16 cellular contexts compared by ENCODE assay signal in the genomic region with DNA sequence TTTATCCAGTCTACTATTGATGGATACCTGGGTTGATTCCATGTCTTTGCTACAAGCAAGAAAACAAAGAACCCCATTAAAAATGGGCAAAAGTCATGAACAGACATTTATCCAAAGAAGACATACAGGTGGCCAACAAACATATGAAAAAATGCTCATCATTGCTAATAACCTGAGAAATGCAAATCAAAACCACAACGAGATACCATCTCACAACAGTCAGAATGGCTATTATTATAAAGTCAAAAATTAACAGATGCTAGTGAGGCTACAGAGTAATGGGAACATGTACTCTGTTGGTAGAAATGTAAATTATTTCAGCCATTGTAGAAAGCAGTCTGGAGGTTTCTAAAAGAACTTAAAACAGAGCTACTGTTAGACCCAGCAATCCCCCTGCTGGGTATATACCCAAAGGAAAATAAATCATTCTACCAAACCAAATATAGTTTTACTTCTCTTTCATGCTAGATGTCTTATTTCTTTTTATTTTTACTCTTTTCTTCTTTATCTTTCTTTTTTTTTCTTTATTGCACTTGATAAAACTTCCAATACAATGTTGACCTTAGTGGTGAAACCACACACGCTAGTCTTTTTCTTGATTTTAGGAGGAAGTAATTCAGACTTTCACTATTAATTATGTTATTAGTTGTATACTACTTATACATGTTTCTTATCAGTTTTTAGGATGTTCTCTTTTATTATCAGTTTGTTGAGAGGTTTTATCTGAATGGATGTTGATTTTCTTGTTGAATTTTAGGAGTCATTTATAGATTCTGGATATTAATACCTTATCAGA. TPM values are rescaled to one million over a fixed set of nuclear protein-coding genes. Genes with fewer than 3 reads are reported as not detected.
DNase-seq lines count a peak whose midpoint lies in the region; ATAC-seq and TF ChIP-seq lines count a peak whose summit lies in the region.
"Had no signal": no experiment of that assay in that cellular context is flagged by ENCODE, and none has a peak within 500 bp of the region (broad histone marks: within the 10 kb centered on the region; RNA-seq: fewer than 3 reads in every experiment).

No MANE protein-coding gene starts in this region.

- no peak for TF ChIP-seq POLR2A in uterus (IDR thresholded peaks at IDR 0.05)

- H3K4me3 ChIP-seq in uterus, result no peak overlapping the region
- H3K4me3 ChIP-seq: suprapubic skin had no signal

- peak overlapping the region; percentile 23 for H3K4me3 Mint-ChIP-seq in activated naive CD4-positive, alpha-beta T cell treated with anti-CD3 and anti-CD28 coated beads, Interleukin-2, amount 50 U/mL, for 24 hours
- no peak overlapping the region for H3K4me3 Mint-ChIP-seq in activated naive CD4-positive, alpha-beta T cell treated with anti-CD3 and anti-CD28 coated beads for 36 hours
- H3K4me3 Mint-ChIP-seq in stimulated activated naive B cell treated with anti-CD40 and anti-IgM and Interleukin-4, amounts not matched to agents 10 μg/mL and 1 μg/mL and 100 μg/mL, for 72 hours, result peak overlapping the region; percentile 29 to 72
- H3K4me3 Mint-ChIP-seq: activated T-helper 1 cell treated with anti-CD3 and anti-CD28 coated beads, Interleukin-12 subunit alpha, Interleukin-12 subunit beta, Interleukin-2, Interleukin-4 antibody, amounts not matched to agents 30 ng/mL and 10 ng/mL and 1 ng/mL, durations not matched to agents 14 hours and 24 hours and 36 hours had no signal

- peak overlapping the region; percentile 86 for H3K27ac Mint-ChIP-seq in activated naive CD4-positive, alpha-beta T cell treated with anti-CD3 and anti-CD28 coated beads, Interleukin-2, amount 50 U/mL, for 24 hours
- no peak overlapping the region for H3K27ac Mint-ChIP-seq in activated naive CD4-positive, alpha-beta T cell treated with anti-CD3 and anti-CD28 coated beads for 36 hours
- peak overlapping the region; percentile 6 for H3K27ac Mint-ChIP-seq in stimulated activated naive B cell treated with anti-CD40 and anti-IgM and Interleukin-4, amounts not matched to agents 10 μg/mL and 1 μg/mL and 100 μg/mL, for 72 hours
- H3K27ac Mint-ChIP-seq: activated T-helper 1 cell treated with anti-CD3 and anti-CD28 coated beads, Interleukin-12 subunit alpha, Interleukin-12 subunit beta, Interleukin-2, Interleukin-4 antibody, amounts not matched to agents 30 ng/mL and 10 ng/mL and 1 ng/mL, durations not matched to agents 14 hours and 24 hours and 36 hours had no signal

- no peak overlapping the region for H3K27ac ChIP-seq in uterus
- H3K27ac ChIP-seq: suprapubic skin had no signal

- H3K27me3 ChIP-seq in uterus, result no peaks in the 10 kb centered on the region
- H3K27me3 ChIP-seq: suprapubic skin had no signal

- no peaks in the 10 kb centered on the region for H3K9me3 ChIP-seq in uterus
- H3K9me3 ChIP-seq: suprapubic skin had no signal

- CTCF ChIA-PET in activated naive CD4-positive, alpha-beta T cell treated with anti-CD3 and anti-CD28 coated beads for 36 hours (lab: Charles Lee), result interaction anchor here (1.0 to 1.1 kb wide), 2 partner anchors 9 to 105 kb away, joined by 4 read pairs; no protein-coding TSS in a partner anchor

- peaks cover 27% of the 10 kb centered on the region for H3K36me3 Mint-ChIP-seq in activated naive CD4-positive, alpha-beta T cell treated with anti-CD3 and anti-CD28 coated beads, Interleukin-2, amount 50 U/mL, for 24 hours
- peaks cover 61% of the 10 kb centered on the region for H3K36me3 Mint-ChIP-seq in activated naive CD4-positive, alpha-beta T cell treated with anti-CD3 and anti-CD28 coated beads for 36 hours (ENCODE audit: low read depth)
- H3K36me3 Mint-ChIP-seq in stimulated activated naive B cell treated with anti-CD40 and anti-IgM and Interleukin-4, amounts not matched to agents 10 μg/mL and 1 μg/mL and 100 μg/mL, for 72 hours, result peaks cover 9 to 12% of the 10 kb centered on the region in 2 donors

- H3K36me3 ChIP-seq in uterus, result no peaks in the 10 kb centered on the region

- no peaks in the 10 kb centered on the region for H3K27me3 Mint-ChIP-seq in activated naive CD4-positive, alpha-beta T cell treated with anti-CD3 and anti-CD28 coated beads, Interleukin-2, amount 50 U/mL, for 24 hours
- no peaks in the 10 kb centered on the region for H3K27me3 Mint-ChIP-seq in activated naive CD4-positive, alpha-beta T cell treated with anti-CD3 and anti-CD28 coated beads for 36 hours (ENCODE audit: low read depth)
- H3K27me3 Mint-ChIP-seq in stimulated activated naive B cell treated with anti-CD40 and anti-IgM and Interleukin-4, amounts not matched to agents 10 μg/mL and 1 μg/mL and 100 μg/mL, for 72 hours, result no peaks in the 10 kb centered on the region

- DNase-seq in activated naive CD4-positive, alpha-beta T cell treated with anti-CD3 and anti-CD28 coated beads for 36 hours, result no peak
- no peak for DNase-seq in stimulated activated naive B cell treated with anti-CD40 and anti-IgM and Interleukin-4, amounts not matched to agents 10 μg/mL and 1 μg/mL and 100 μg/mL, for 72 hours
- DNase-seq in uterus (no peak), middle frontal gyrus (ENCODE audit: extremely low spot score, low spot score) (no peak), HuH-7.5 (ENCODE audit: low spot score) (no peak)
- DNase-seq: central memory CD4-positive, alpha-beta T cell; IMR-90; nucleus accumbens; stimulated activated CD4-positive, alpha-beta T cell treated with anti-CD3 and anti-CD28 coated beads, Interleukin-1b, Interleukin-23, amount 100 ng/mL, for 48 hours had no signal

- no peaks in the 10 kb centered on the region for H3K9me3 Mint-ChIP-seq in activated naive CD4-positive, alpha-beta T cell treated with anti-CD3 and anti-CD28 coated beads, Interleukin-2, amount 50 U/mL, for 24 hours
- H3K9me3 Mint-ChIP-seq in activated naive CD4-positive, alpha-beta T cell treated with anti-CD3 and anti-CD28 coated beads for 36 hours, result no peaks in the 10 kb centered on the region
- H3K9me3 Mint-ChIP-seq in stimulated activated naive B cell treated with anti-CD40 and anti-IgM and Interleukin-4, amounts not matched to agents 10 μg/mL and 1 μg/mL and 100 μg/mL, for 72 hours, result no peaks in the 10 kb centered on the region
- H3K9me3 Mint-ChIP-seq: activated T-helper 1 cell treated with anti-CD3 and anti-CD28 coated beads, Interleukin-12 subunit alpha, Interleukin-12 subunit beta, Interleukin-2, Interleukin-4 antibody, amounts not matched to agents 30 ng/mL and 10 ng/mL and 1 ng/mL, durations not matched to agents 14 hours and 24 hours and 36 hours had no signal

- ATAC-seq in HG02623 (IDR thresholded peaks at IDR 0.05; ENCODE audit: unreplicated experiment) (peak; percentile 49), HG03439 (IDR thresholded peaks at IDR 0.05; ENCODE audit: unreplicated experiment) (peak; percentile 73)
- peak; percentile 68 to 79 for ATAC-seq in stimulated activated naive B cell treated with anti-CD40 and anti-IgM and Interleukin-4, amounts not matched to agents 10 μg/mL and 1 μg/mL and 100 μg/mL, for 72 hours (replicated peaks)

- no peak for TF ChIP-seq CTCF in uterus (IDR thresholded peaks at IDR 0.05)

- intact Hi-C loops in activated naive CD4-positive, alpha-beta T cell treated with anti-CD3 and anti-CD28 coated beads for 36 hours (cut with micrococcal nuclease), result no loop called here
- intact Hi-C loops in uterus (cut with DNase I; ENCODE audit: low total_unique reads), result no loop called here

- no peaks in the 10 kb centered on the region for H3K4me1 ChIP-seq in uterus
- H3K4me1 ChIP-seq: suprapubic skin had no signal

- H3K4me1 Mint-ChIP-seq in activated naive CD4-positive, alpha-beta T cell treated with anti-CD3 and anti-CD28 coated beads, Interleukin-2, amount 50 U/mL, for 24 hours, result peaks cover 51% of the 10 kb centered on the region
- H3K4me1 Mint-ChIP-seq in activated naive CD4-positive, alpha-beta T cell treated with anti-CD3 and anti-CD28 coated beads for 36 hours (ENCODE audit: low read depth), result peaks cover 42% of the 10 kb centered on the region
- H3K4me1 Mint-ChIP-seq in stimulated activated naive B cell treated with anti-CD40 and anti-IgM and Interleukin-4, amounts not matched to agents 10 μg/mL and 1 μg/mL and 100 μg/mL, for 72 hours, result peaks cover 6 to 37% of the 10 kb centered on the region in 2 donors

RNA-seq across cellular contexts. Expression of a gene that starts 14.3 kb away (rescaled TPM):
- total RNA-seq in activated naive CD4-positive, alpha-beta T cell treated with anti-CD3 and anti-CD28 coated beads for 36 hours, result 100 to 1,000 TPM; 280 to 292 TPM
- 10 to 100 TPM; 10.9 to 64.8 (median 25.4) TPM for total RNA-seq in uterus

RNA-seq across cellular contexts. Expression of a gene that starts 19.1 kb away (rescaled TPM):
- total RNA-seq in activated naive CD4-positive, alpha-beta T cell treated with anti-CD3 and anti-CD28 coated beads for 36 hours, result 10 to 100 TPM; 37.2 to 38.0 TPM
- total RNA-seq in uterus, result 10 to 100 TPM in 3 of 4 donors, 1 to 10 TPM in 1; 4.4 to 50.4 (median 37.4) TPM

RNA-seq across cellular contexts. Expression of a gene that starts 32.3 kb away (rescaled TPM):
- total RNA-seq in activated naive CD4-positive, alpha-beta T cell treated with anti-CD3 and anti-CD28 coated beads for 36 hours, result under 1 TPM in 1 of 2 experiments, not detected in 1; 0.20 TPM
- total RNA-seq in uterus, result under 1 TPM in 1 of 4 donors, not detected in 3; 0.79 TPM
- total RNA-seq: activated T-helper 1 cell treated with anti-CD3 and anti-CD28 coated beads, Interleukin-12 subunit alpha, Interleukin-12 subunit beta, Interleukin-2, Interleukin-4 antibody, amounts not matched to agents 30 ng/mL and 10 ng/mL and 1 ng/mL, durations not matched to agents 14 hours and 24 hours and 36 hours; Daoy; IMR-90; RPMI7951; suprapubic skin had no signal

RNA-seq across cellular contexts. Expression of a gene that starts 50.1 kb away (rescaled TPM):
- total RNA-seq in activated naive CD4-positive, alpha-beta T cell treated with anti-CD3 and anti-CD28 coated beads for 36 hours, result under 1 TPM; 0.74 to 0.99 TPM
- 1 to 10 TPM in 1 of 4 donors, not detected in 3; 1.9 TPM for total RNA-seq in uterus
- total RNA-seq: Daoy, IMR-90, RPMI7951, suprapubic skin had no signal

Comparison
In these comparisons a context has a peak if more than half of its experiments do, and no peak if none do; other contexts are left out.
1. RNA of a gene that starts 14.3 kb away (total RNA-seq): 280 to 292 TPM in activated naive CD4-positive, alpha-beta T cell treated with anti-CD3 and anti-CD28 coated beads for 36 hours; 10.9 to 64.8 TPM in uterus; every median in the first group is over 4 times any median in the second.
2. Peak in every context shown above with its lines, with median percentiles within 50 percentile points of each other: ATAC-seq.